In genomic region chr1:230869499-230869898, GRCh38 we compare ENCODE assay signal across 9 cellular contexts. TPM values are rescaled to one million over a fixed set of nuclear protein-coding genes. Genes with fewer than 3 reads are reported as not detected.
DNase-seq lines count a peak whose midpoint lies in the region; ATAC-seq and TF ChIP-seq lines count a peak whose summit lies in the region.
"Had no signal": no experiment of that assay in that cellular context is flagged by ENCODE, and none has a peak within 500 bp of the region (broad histone marks: within the 10 kb centered on the region; RNA-seq: fewer than 3 reads in every experiment).

No MANE protein-coding gene starts in this region.

- H3K9me3 ChIP-seq in thoracic aorta: no peaks in the 10 kb centered on the region
- H3K9me3 ChIP-seq: BLaER1 treated with 17β-estradiol and CSF1 and Interleukin-3, amounts not matched to agents 10 nM and 100 nM had no signal

- H3K36me3 Mint-ChIP-seq in activated T-cell treated with anti-CD3 and anti-CD28 coated beads, Interleukin-2, amount 50 U/mL, for 24 hours (ENCODE audit: low read depth): peaks cover 1% of the 10 kb centered on the region
- H3K36me3 Mint-ChIP-seq in activated naive CD8-positive, alpha-beta T cell: no peaks in the 10 kb centered on the region

- peak overlapping the region; percentile 91 to 94 for H3K27ac ChIP-seq in thoracic aorta

- peaks cover 16% of the 10 kb centered on the region for H3K4me1 Mint-ChIP-seq in activated T-cell treated with anti-CD3 and anti-CD28 coated beads, Interleukin-2, amount 50 U/mL, for 24 hours (ENCODE audit: low read depth)
- peaks cover 14% of the 10 kb centered on the region for H3K4me1 Mint-ChIP-seq in activated naive CD8-positive, alpha-beta T cell (ENCODE audit: low read depth)

- no peak for TF ChIP-seq CTCF in thoracic aorta (IDR thresholded peaks at IDR 0.05)

- no peak for DNase-seq in activated T-cell treated with anti-CD3 and anti-CD28 coated beads, Interleukin-2, amount 50 U/mL, for 24 hours
- DNase-seq in activated T-cell treated with anti-CD3 and anti-CD28 coated beads, Interleukin-2, amount 50 U/mL, for 48 hours: no peak
- peak; percentile 25 for DNase-seq in kidney glomerular epithelial cell (lab: John Stamatoyannopoulos, UW)
- DNase-seq in thoracic aorta (ENCODE audit: low spot score): no peak
- no peak for DNase-seq in NCI-H146 (lab: John Stamatoyannopoulos, UW)
- DNase-seq in stimulated activated CD4-positive, alpha-beta T cell treated with anti-CD3 and anti-CD28 coated beads, Interleukin-4, amount 100 ng/mL, for 1 hour: no peak

- peaks cover 22 to 38% of the 10 kb centered on the region in 2 donors for H3K4me1 ChIP-seq in thoracic aorta (ENCODE audit: control insufficient read depth in 1 of 2, low read depth in 2 of 2)

- no peaks in the 10 kb centered on the region for H3K36me3 ChIP-seq in thoracic aorta
- H3K36me3 ChIP-seq: BLaER1 treated with 17β-estradiol and CSF1 and Interleukin-3, amounts not matched to agents 10 nM and 100 nM had no signal

- no peak overlapping the region for H3K27ac Mint-ChIP-seq in activated T-cell treated with anti-CD3 and anti-CD28 coated beads, Interleukin-2, amount 50 U/mL, for 24 hours
- peak overlapping the region; percentile 16 for H3K27ac Mint-ChIP-seq in activated naive CD8-positive, alpha-beta T cell

- H3K27me3 ChIP-seq in thoracic aorta (replicated peaks; ENCODE audit: insufficient read depth): no peaks in the 10 kb centered on the region

- H3K4me3 ChIP-seq in thoracic aorta: peak overlapping the region; percentile 99

- peak overlapping the region; percentile 58 for H3K4me3 Mint-ChIP-seq in activated T-cell treated with anti-CD3 and anti-CD28 coated beads, Interleukin-2, amount 50 U/mL, for 24 hours
- H3K4me3 Mint-ChIP-seq in activated naive CD8-positive, alpha-beta T cell: peak overlapping the region; percentile 87

- H3K9me3 Mint-ChIP-seq in activated T-cell treated with anti-CD3 and anti-CD28 coated beads, Interleukin-2, amount 50 U/mL, for 24 hours: no peaks in the 10 kb centered on the region
- H3K9me3 Mint-ChIP-seq in activated naive CD8-positive, alpha-beta T cell (ENCODE audit: low read depth): no peaks in the 10 kb centered on the region

- no peak for ATAC-seq in thoracic aorta (ENCODE audit: insufficient number of reproducible peaks, low FRiP score, low read depth)
- no peak for ATAC-seq in HG02840 (IDR thresholded peaks at IDR 0.05; ENCODE audit: low FRiP score, unreplicated experiment)

- peaks cover 45% of the 10 kb centered on the region for H3K27me3 Mint-ChIP-seq in activated T-cell treated with anti-CD3 and anti-CD28 coated beads, Interleukin-2, amount 50 U/mL, for 24 hours
- peaks cover 14% of the 10 kb centered on the region for H3K27me3 Mint-ChIP-seq in activated naive CD8-positive, alpha-beta T cell

RNA-seq across cellular contexts. Expression of gene C1orf198, which starts 1.2 kb away (rescaled TPM):
- total RNA-seq in thoracic aorta: 100 to 1,000 TPM; 166 to 273 TPM
